Comparison of ENCODE assay signal across 8 cellular contexts in the genomic region with DNA sequence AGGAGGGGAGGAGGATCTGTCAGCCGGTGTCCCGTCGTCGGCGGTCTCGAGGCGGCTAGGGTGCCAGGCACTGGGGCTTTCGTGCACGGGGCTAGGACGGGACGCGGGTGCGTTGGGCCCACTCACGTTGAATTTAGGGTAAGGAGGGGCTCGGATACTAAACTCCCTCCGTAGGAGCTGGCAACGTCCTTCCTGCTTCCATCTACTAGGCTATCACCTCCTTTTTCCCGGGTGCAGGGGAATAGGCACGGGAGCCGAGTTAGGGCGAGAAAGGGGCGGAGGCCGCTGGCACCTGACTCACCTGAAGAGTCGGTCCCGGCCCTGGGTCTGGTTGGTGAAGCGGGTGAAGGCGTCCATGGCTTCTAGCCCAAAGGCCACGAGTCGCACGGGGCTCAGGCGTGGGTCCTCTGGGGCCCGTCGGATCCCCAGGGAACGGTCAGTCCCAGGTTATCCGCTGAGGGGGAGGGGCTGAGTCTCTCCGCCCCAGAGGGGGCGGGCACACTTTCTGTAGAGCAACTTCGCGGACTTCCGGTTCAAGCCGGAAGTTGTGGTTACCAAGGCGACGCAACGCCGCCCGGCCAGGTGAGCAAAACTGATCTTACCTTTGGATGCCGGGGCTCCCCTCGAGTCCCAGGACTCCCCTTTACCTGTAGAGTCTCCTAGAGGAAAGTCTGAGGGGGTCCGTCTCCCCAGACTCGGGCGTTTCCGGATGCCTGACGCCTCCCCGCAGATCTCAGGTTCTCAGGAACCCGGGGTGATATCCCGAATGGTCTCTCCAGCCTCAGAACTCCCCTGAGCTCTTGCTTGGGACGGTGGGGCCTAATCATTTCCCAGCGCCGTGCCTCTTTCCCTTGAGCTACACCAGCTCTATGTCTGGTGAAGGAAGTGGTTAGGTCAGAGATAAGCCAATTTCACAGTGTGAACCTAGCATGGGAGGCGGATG. TPM values are rescaled to one million over a fixed set of nuclear protein-coding genes. Genes with fewer than 3 reads are reported as not detected.
DNase-seq lines count a peak whose midpoint lies in the region; ATAC-seq, FAIRE-seq and TF ChIP-seq lines count a peak whose summit lies in the region.

A gene with protein sequence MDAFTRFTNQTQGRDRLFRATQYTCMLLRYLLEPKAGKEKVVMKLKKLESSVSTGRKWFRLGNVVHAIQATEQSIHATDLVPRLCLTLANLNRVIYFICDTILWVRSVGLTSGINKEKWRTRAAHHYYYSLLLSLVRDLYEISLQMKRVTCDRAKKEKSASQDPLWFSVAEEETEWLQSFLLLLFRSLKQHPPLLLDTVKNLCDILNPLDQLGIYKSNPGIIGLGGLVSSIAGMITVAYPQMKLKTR (minus strand): TSS at position 479 of the 943 bp plus-strand sequence. CDS start 122 bp downstream, at position 357.
A gene (plus strand): TSS at position 536 of the 943 bp plus-strand sequence. CDS start 10,936 bp downstream, outside the sequence.

- H3K36me3 Mint-ChIP-seq in activated naive CD4-positive, alpha-beta T cell treated with anti-CD3 and anti-CD28 coated beads, Interleukin-2, amount 50 U/mL, for 24 hours, result peaks cover 1% of the 10 kb centered on the region

- H3K9me3 Mint-ChIP-seq in activated naive CD4-positive, alpha-beta T cell treated with anti-CD3 and anti-CD28 coated beads, Interleukin-2, amount 50 U/mL, for 24 hours, result no peaks in the 10 kb centered on the region

- H3K27me3 Mint-ChIP-seq in activated naive CD4-positive, alpha-beta T cell treated with anti-CD3 and anti-CD28 coated beads, Interleukin-2, amount 50 U/mL, for 24 hours, result no peaks in the 10 kb centered on the region

- 2 to 3% (median 2%) methylated on average over 44 to 60 of the region's 60 CpGs for WGBS in ovary, 3 donors

- H3K9me3 ChIP-seq in cardiac muscle cell (ENCODE audit: low read depth) (no peaks in the 10 kb centered on the region), ovary (no peaks in the 10 kb centered on the region), thoracic aorta (no peaks in the 10 kb centered on the region)

- no peak for FAIRE-seq in H54 (lab: Jason Lieb, UNC)

- peak; percentile 76 for DNase-seq in ELR (ENCODE audit: low read depth)
- DNase-seq in H54 (ENCODE audit: insufficient read length, low spot score), result peak; percentile 65
- peak; percentile 70 for DNase-seq in M059J (ENCODE audit: low read depth)
- peak; percentile 79 to 80 for DNase-seq in cardiac muscle cell (ENCODE audit: low read depth in 1 of 2, low spot score in 1 of 2)
- peak; percentile 81 to 90 (median 86) for DNase-seq in ovary
- DNase-seq in thoracic aorta (ENCODE audit: low spot score), result peak; percentile 15

- TF ChIP-seq EP300 in ovary (IDR thresholded peaks at IDR 0.05), result no peak

- H3K4me1 ChIP-seq in cardiac muscle cell (ENCODE audit: low read depth), result no peaks in the 10 kb centered on the region
- H3K4me1 ChIP-seq in ovary (ENCODE audit: insufficient read depth), result peaks cover 5% of the 10 kb centered on the region
- peaks cover 15 to 40% of the 10 kb centered on the region in 2 donors for H3K4me1 ChIP-seq in thoracic aorta (ENCODE audit: control insufficient read depth in 1 of 2, low read depth in 2 of 2)

- TF ChIP-seq POLR2A in H54 (IDR thresholded peaks at IDR 0.05; ENCODE audit: low read depth, low read length), result peak; percentile 31; the same call in 1 of the 2 replicates
- TF ChIP-seq POLR2A in ovary (IDR thresholded peaks at IDR 0.05), result peak; percentile 49

- ATAC-seq in SK-N-SH treated with all-trans-retinoic acid at 6 μM for 48 hours (peak; percentile 99), thoracic aorta (ENCODE audit: insufficient number of reproducible peaks, low FRiP score, low read depth) (peak; percentile 66)

- H3K27me3 ChIP-seq in cardiac muscle cell, result peaks cover 25% of the 10 kb centered on the region
- no peaks in the 10 kb centered on the region for H3K27me3 ChIP-seq in ovary
- no peaks in the 10 kb centered on the region for H3K27me3 ChIP-seq in thoracic aorta (replicated peaks; ENCODE audit: insufficient read depth)

- peak within 1 kb of the TSS; percentile 72 for H3K27ac Mint-ChIP-seq in activated naive CD4-positive, alpha-beta T cell treated with anti-CD3 and anti-CD28 coated beads, Interleukin-2, amount 50 U/mL, for 24 hours

- H3K27ac ChIP-seq in cardiac muscle cell (no peak within 1 kb of the TSS), ovary (no peak within 1 kb of the TSS), thoracic aorta (peak within 1 kb of the TSS; percentile 25 to 58)

- H3K4me1 Mint-ChIP-seq in activated naive CD4-positive, alpha-beta T cell treated with anti-CD3 and anti-CD28 coated beads, Interleukin-2, amount 50 U/mL, for 24 hours, result peaks cover 14% of the 10 kb centered on the region

- intact Hi-C loops in ovary (cut with DNase I), result no loop called here

- H3K36me3 ChIP-seq in cardiac muscle cell, result no peaks in the 10 kb centered on the region
- no peaks in the 10 kb centered on the region for H3K36me3 ChIP-seq in ovary
- no peaks in the 10 kb centered on the region for H3K36me3 ChIP-seq in thoracic aorta

- TF ChIP-seq CTCF in cardiac muscle cell (IDR thresholded peaks at IDR 0.05; ENCODE audit: low read depth, low read length), result no peak
- no peak for TF ChIP-seq CTCF in ovary (IDR thresholded peaks at IDR 0.05)
- TF ChIP-seq CTCF in thoracic aorta (IDR thresholded peaks at IDR 0.05), result no peak

- peak within 1 kb of the TSS; percentile 87 for H3K4me3 Mint-ChIP-seq in activated naive CD4-positive, alpha-beta T cell treated with anti-CD3 and anti-CD28 coated beads, Interleukin-2, amount 50 U/mL, for 24 hours

- peak within 1 kb of the TSS; percentile 63 for H3K4me3 ChIP-seq in cardiac muscle cell
- peak within 1 kb of the TSS; percentile 78 for H3K4me3 ChIP-seq in ovary
- H3K4me3 ChIP-seq in thoracic aorta, result peak within 1 kb of the TSS; percentile 89

TF ChIP-seq in SK-N-SH treated with all-trans-retinoic acid at 6 μM for 48 hours, 23 proteins besides CTCF, POLR2A, EP300 and RAD21:
- TF ChIP-seq, protein P1, sequence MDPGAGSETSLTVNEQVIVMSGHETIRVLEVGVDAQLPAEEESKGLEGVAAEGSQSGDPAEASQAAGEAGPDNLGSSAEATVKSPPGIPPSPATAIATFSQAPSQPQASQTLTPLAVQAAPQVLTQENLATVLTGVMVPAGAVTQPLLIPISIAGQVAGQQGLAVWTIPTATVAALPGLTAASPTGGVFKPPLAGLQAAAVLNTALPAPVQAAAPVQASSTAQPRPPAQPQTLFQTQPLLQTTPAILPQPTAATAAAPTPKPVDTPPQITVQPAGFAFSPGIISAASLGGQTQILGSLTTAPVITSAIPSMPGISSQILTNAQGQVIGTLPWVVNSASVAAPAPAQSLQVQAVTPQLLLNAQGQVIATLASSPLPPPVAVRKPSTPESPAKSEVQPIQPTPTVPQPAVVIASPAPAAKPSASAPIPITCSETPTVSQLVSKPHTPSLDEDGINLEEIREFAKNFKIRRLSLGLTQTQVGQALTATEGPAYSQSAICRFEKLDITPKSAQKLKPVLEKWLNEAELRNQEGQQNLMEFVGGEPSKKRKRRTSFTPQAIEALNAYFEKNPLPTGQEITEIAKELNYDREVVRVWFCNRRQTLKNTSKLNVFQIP (CRISPR knock-in tag; IDR thresholded peaks at IDR 0.05; ENCODE audit: borderline replicate concordance, low read depth), result no peak

RNA-seq across cellular contexts. Expression of the first gene that starts in this region (rescaled TPM):
- 7.0 and 10.7 TPM in 2 replicates for total RNA-seq in M059J (2014; rRNA removed; shearing (Covaris generic))
- total RNA-seq in cardiac muscle cell, result 5.9 and 11.8 TPM in 2 replicates
- polyA plus RNA-seq in cardiac muscle cell, result 12.0 and 13.4 TPM in 2 replicates
- total RNA-seq in ovary, result 10 to 100 TPM; 10.9 to 17.6 (median 12.3) TPM
- 10 to 100 TPM; 12.6 to 15.0 TPM for polyA plus RNA-seq in ovary
- 10 to 100 TPM in 1 of 2 donors, 1 to 10 TPM in 1; 4.5 to 17.3 TPM for total RNA-seq in thoracic aorta

RNA-seq across cellular contexts. Expression of the second gene that starts in this region (rescaled TPM):
- 0.25 TPM in 1 of 2 replicates, not detected in the other for total RNA-seq in M059J (2014; rRNA removed; shearing (Covaris generic))
- total RNA-seq in cardiac muscle cell (0.06 and 0.70 TPM in 2 replicates), ovary (1 to 10 TPM in 1 of 7 donors, under 1 TPM in 5, not detected in 1; 0.23 to 3.2 (median 0.48) TPM), thoracic aorta (not detected)
- polyA plus RNA-seq in cardiac muscle cell (0.59 and 0.73 TPM in 2 replicates), ovary (under 1 TPM; 0.24 to 0.33 TPM)

Comparison
In these comparisons a context has a peak if more than half of its experiments do, and no peak if none do; other contexts are left out.
1. DNase-seq: peak in every context shown above with its lines; median percentile 86 in ovary; 80 in cardiac muscle cell; 76 in ELR; 70 in M059J; 65 in H54; 15 in thoracic aorta.
2. H3K27ac ChIP-seq: peak in thoracic aorta (2 of 2); none in cardiac muscle cell (single experiment) and ovary (0 of 2).
3. Peak in every context shown above with its lines, with median percentiles within 50 percentile points of each other: H3K4me3 ChIP-seq.